Comparison of ENCODE assay signal across 19 cellular contexts in genomic region chr19:39080431-39080830, GRCh38. TPM values are rescaled to one million over a fixed set of nuclear protein-coding genes. Genes with fewer than 3 reads are reported as not detected.
"Had no signal": no experiment of that assay in that cellular context is flagged by ENCODE, and none has a peak within 500 bp of the region (broad histone marks: within the 10 kb centered on the region; RNA-seq: fewer than 3 reads in every experiment).

No MANE protein-coding gene starts in this region.

- H3K36me3 ChIP-seq: colonic mucosa, heart right ventricle, vagina, WERI-Rb-1 had no signal

- DNase-seq: activated CD4-positive, CD25-positive, alpha-beta regulatory T cell treated with anti-CD3 and anti-CD28 coated beads, Interleukin-2, amount 50 U/mL, for 72 hours; activated gamma-delta T cell treated with Interleukin-2 at 50 U/mL for 16 hours; activated T-cell treated with anti-CD3 and anti-CD28 coated beads, Interleukin-2, amount 50 U/mL, for 1 hour; aorta; central memory CD4-positive, alpha-beta T cell; colonic mucosa; heart right ventricle; islet precursor cell; left colon; mesenchymal stem cell; small intestine; stimulated activated CD4-positive, alpha-beta T cell treated with anti-CD3 and anti-CD28 coated beads, Interleukin-2, amount 100 ng/mL, for 24 hours; testis; WERI-Rb-1 had no signal

- H3K27ac ChIP-seq: colonic mucosa, heart right ventricle, testis, vagina, WERI-Rb-1 had no signal

- H3K4me3 ChIP-seq: colonic mucosa, heart right ventricle, testis, vagina had no signal

- H3K4me1 ChIP-seq: colonic mucosa had no signal

- H3K27me3 ChIP-seq: testis had no signal

- ATAC-seq: heart right ventricle; left colon; sciatic nerve; stimulated activated memory B cell treated with anti-CD40 and anti-IgM and Interleukin-4, amounts not matched to agents 10 μg/mL and 1 μg/mL and 100 μg/mL, for 72 hours had no signal

- H3K9me3 ChIP-seq: colonic mucosa, heart right ventricle, testis, vagina had no signal

RNA-seq across cellular contexts. Expression of gene ACP7, which starts 3.7 kb away (rescaled TPM):
- total RNA-seq: aorta, colonic mucosa, fibroblast of villous mesenchyme, heart right ventricle, left colon, mononuclear cell, testis, vagina had no signal

RNA-seq across cellular contexts. Expression of gene FBXO27, which starts 48.1 kb away (rescaled TPM):
- total RNA-seq: mononuclear cell had no signal
